Comparison of ENCODE assay signal across 9 cellular contexts in genomic region chr3:173733029-173733652, GRCh38.
A peak's percentile ranks its signal among the peaks of the same experiment; 100 is the strongest.
DNase-seq lines count a peak whose midpoint lies in the region; ATAC-seq and TF ChIP-seq lines count a peak whose summit lies in the region.
"Had no signal": no experiment of that assay in that cellular context is flagged by ENCODE, and none has a peak within 500 bp of the region (broad histone marks: within the 10 kb centered on the region; RNA-seq: fewer than 3 reads in every experiment).

No MANE protein-coding gene starts in this region.

- H3K36me3 Mint-ChIP-seq in type B pancreatic cell, result no peaks in the 10 kb centered on the region
- H3K36me3 Mint-ChIP-seq in naive thymus-derived CD4-positive, alpha-beta T cell, result no peaks in the 10 kb centered on the region
- H3K36me3 Mint-ChIP-seq: activated naive CD4-positive, alpha-beta T cell treated with anti-CD3 and anti-CD28 coated beads, Interleukin-2, amount 10 ng/mL, durations not matched to agents 7 days and 5 days had no signal

- POLR2A ChIA-PET in PC-9 (lab: Charles Lee; ENCODE audit: unreplicated experiment), result no interaction called here
- POLR2A ChIA-PET in naive thymus-derived CD4-positive, alpha-beta T cell (lab: Charles Lee), result no interaction called here

- H3K4me3 Mint-ChIP-seq in type B pancreatic cell, result no peak overlapping the region
- no peak overlapping the region for H3K4me3 Mint-ChIP-seq in naive thymus-derived CD4-positive, alpha-beta T cell
- H3K4me3 Mint-ChIP-seq: activated naive CD4-positive, alpha-beta T cell treated with anti-CD3 and anti-CD28 coated beads, Interleukin-2, amount 10 ng/mL, durations not matched to agents 7 days and 5 days had no signal

- no peak overlapping the region for H2AFZ ChIP-seq in PC-9

- no peaks in the 10 kb centered on the region for H3K9me3 Mint-ChIP-seq in type B pancreatic cell
- H3K9me3 Mint-ChIP-seq in naive thymus-derived CD4-positive, alpha-beta T cell, result peaks cover 0 to 1% (median 0%) of the 10 kb centered on the region in 11 donors
- H3K9me3 Mint-ChIP-seq: activated naive CD4-positive, alpha-beta T cell treated with anti-CD3 and anti-CD28 coated beads, Interleukin-2, amount 10 ng/mL, durations not matched to agents 7 days and 5 days had no signal

- H3K9me3 ChIP-seq in cardiac muscle cell (ENCODE audit: low read depth) (no peaks in the 10 kb centered on the region), PC-9 (ENCODE audit: insufficient read depth, low read depth) (0 out of 2 replicates have a peak, but pooled peaks cover 3% of the 10 kb centered on the region)
- no peaks in the 10 kb centered on the region for H3K9me3 ChIP-seq in naive thymus-derived CD4-positive, alpha-beta T cell (ENCODE audit: control insufficient read depth in 2 of 3, low read length in 3 of 3)

- H3F3A ChIP-seq in PC-9 (ENCODE audit: insufficient read depth, low read depth), result no peaks in the 10 kb centered on the region

- H3K27ac ChIP-seq in cardiac muscle cell (no peak overlapping the region), PC-9 (no peak overlapping the region)
- H3K27ac ChIP-seq in naive thymus-derived CD4-positive, alpha-beta T cell (ENCODE audit: low read depth, low read length), result no peak overlapping the region

- H3K27me3 ChIP-seq in cardiac muscle cell (no peaks in the 10 kb centered on the region), PC-9 (ENCODE audit: insufficient read depth, low read depth) (no peaks in the 10 kb centered on the region)
- H3K27me3 ChIP-seq in naive thymus-derived CD4-positive, alpha-beta T cell (ENCODE audit: control insufficient read depth in 2 of 2, insufficient read depth in 2 of 2, low read length in 2 of 2), result no peaks in the 10 kb centered on the region

- intact Hi-C loops in Right ventricle myocardium inferior (cut with DNase I) (no loop called here), PC-9 (cut with micrococcal nuclease; ENCODE audit: unreplicated experiment) (no loop called here)
- intact Hi-C loops in naive thymus-derived CD4-positive, alpha-beta T cell (cut with micrococcal nuclease), result no loop called here

- no peaks in the 10 kb centered on the region for H3K9me2 ChIP-seq in PC-9 (ENCODE audit: insufficient read depth)

- H3K4me3 ChIP-seq in cardiac muscle cell (no peak overlapping the region), PC-9 (no peak overlapping the region), fibroblast of the aortic adventitia (ENCODE audit: low read depth, low read length) (no peak overlapping the region)
- H3K4me3 ChIP-seq in naive thymus-derived CD4-positive, alpha-beta T cell (ENCODE audit: low read length), result no peak overlapping the region

- peaks cover 3% of the 10 kb centered on the region for H3K27me3 Mint-ChIP-seq in type B pancreatic cell
- no peaks in the 10 kb centered on the region for H3K27me3 Mint-ChIP-seq in naive thymus-derived CD4-positive, alpha-beta T cell
- H3K27me3 Mint-ChIP-seq: activated naive CD4-positive, alpha-beta T cell treated with anti-CD3 and anti-CD28 coated beads, Interleukin-2, amount 10 ng/mL, durations not matched to agents 7 days and 5 days had no signal

- H3K4me1 ChIP-seq in cardiac muscle cell (ENCODE audit: low read depth) (no peaks in the 10 kb centered on the region), PC-9 (replicated peaks; ENCODE audit: insufficient read depth) (no peaks in the 10 kb centered on the region)
- no peaks in the 10 kb centered on the region for H3K4me1 ChIP-seq in naive thymus-derived CD4-positive, alpha-beta T cell (ENCODE audit: control insufficient read depth in 2 of 2, insufficient read depth in 2 of 2, low read length in 2 of 2)

- BruUV-seq in PC-9 (replicated peaks; lab: Mats Ljungman, UMichigan), result no TSS peak

- peak; percentile 57 for TF ChIP-seq CTCF in cardiac muscle cell (IDR thresholded peaks at IDR 0.05; ENCODE audit: low read depth, low read length)
- TF ChIP-seq CTCF in PC-9 (conservative IDR thresholded peaks at IDR 0.05), result peak; percentile 71
- peak; percentile 73 for TF ChIP-seq CTCF in fibroblast of the aortic adventitia (IDR thresholded peaks at IDR 0.05; ENCODE audit: insufficient read depth, low read length)
- peak; percentile 78 for TF ChIP-seq CTCF in type B pancreatic cell (conservative IDR thresholded peaks at IDR 0.05)

- peaks cover 5% of the 10 kb centered on the region for H3K4me1 Mint-ChIP-seq in type B pancreatic cell (ENCODE audit: unreplicated experiment)
- H3K4me1 Mint-ChIP-seq in naive thymus-derived CD4-positive, alpha-beta T cell, result no peaks in the 10 kb centered on the region
- H3K4me1 Mint-ChIP-seq: activated naive CD4-positive, alpha-beta T cell treated with anti-CD3 and anti-CD28 coated beads, Interleukin-2, amount 10 ng/mL, durations not matched to agents 7 days and 5 days had no signal

- CTCF ChIA-PET in PC-9 (lab: Charles Lee), result no interaction called here
- CTCF ChIA-PET in naive thymus-derived CD4-positive, alpha-beta T cell (lab: Charles Lee), result no interaction called here

- H3K79me2 ChIP-seq in PC-9 (ENCODE audit: low read depth), result no peaks in the 10 kb centered on the region

- DNase-seq in cardiac muscle cell (ENCODE audit: low read depth in 1 of 2, low spot score in 1 of 2) (peak; percentile 18 to 59), Right ventricle myocardium inferior (ENCODE audit: missing footprints) (no peak), PC-9 (no peak), fibroblast of the aortic adventitia (ENCODE audit: low read depth) (peak; percentile 75), type B pancreatic cell (ENCODE audit: extremely low spot score, unreplicated experiment) (no peak), NCI-H2196 treated with DMSO at 0.1 percent for 48 hours (lab: John Stamatoyannopoulos, UW; ENCODE audit: unreplicated experiment) (no peak)
- DNase-seq in naive thymus-derived CD4-positive, alpha-beta T cell, result no peak
- no peak for DNase-seq in effector CD8-positive, alpha-beta T cell (lab: John Stamatoyannopoulos, UW)
- DNase-seq: activated naive CD4-positive, alpha-beta T cell treated with anti-CD3 and anti-CD28 coated beads, Interleukin-2, amount 10 ng/mL, durations not matched to agents 7 days and 5 days had no signal

- no peak for ATAC-seq in Right ventricle myocardium inferior
- no peak for ATAC-seq in naive thymus-derived CD4-positive, alpha-beta T cell

- no peak overlapping the region for H3K27ac Mint-ChIP-seq in type B pancreatic cell
- no peak overlapping the region for H3K27ac Mint-ChIP-seq in naive thymus-derived CD4-positive, alpha-beta T cell
- H3K27ac Mint-ChIP-seq: activated naive CD4-positive, alpha-beta T cell treated with anti-CD3 and anti-CD28 coated beads, Interleukin-2, amount 10 ng/mL, durations not matched to agents 7 days and 5 days had no signal

- H3K36me3 ChIP-seq in cardiac muscle cell, result no peaks in the 10 kb centered on the region
- H3K36me3 ChIP-seq in PC-9 (ENCODE audit: low read depth), result no peaks in the 10 kb centered on the region
- no peaks in the 10 kb centered on the region for H3K36me3 ChIP-seq in naive thymus-derived CD4-positive, alpha-beta T cell (ENCODE audit: control insufficient read depth in 2 of 3, insufficient read depth in 3 of 3, low read length in 3 of 3)

- no peaks in the 10 kb centered on the region for H4K20me1 ChIP-seq in PC-9 (ENCODE audit: insufficient read depth)

- H3K4me2 ChIP-seq in PC-9, result no peak overlapping the region

Comparison
In these comparisons a context has a peak if more than half of its experiments do, and no peak if none do; other contexts are left out.
1. DNase-seq: peak in cardiac muscle cell (2 of 2) and fibroblast of the aortic adventitia (single experiment); none in Right ventricle myocardium inferior (single experiment), PC-9 (0 of 2), type B pancreatic cell (single experiment), naive thymus-derived CD4-positive, alpha-beta T cell (0 of 9), NCI-H2196 treated with DMSO at 0.1 percent for 48 hours (single experiment) and effector CD8-positive, alpha-beta T cell (single experiment).
2. Peak in every context shown above with its lines, with median percentiles within 50 percentile points of each other: CTCF ChIP-seq.